Comparison of ENCODE assay signal across 8 cellular contexts in the genomic region with DNA sequence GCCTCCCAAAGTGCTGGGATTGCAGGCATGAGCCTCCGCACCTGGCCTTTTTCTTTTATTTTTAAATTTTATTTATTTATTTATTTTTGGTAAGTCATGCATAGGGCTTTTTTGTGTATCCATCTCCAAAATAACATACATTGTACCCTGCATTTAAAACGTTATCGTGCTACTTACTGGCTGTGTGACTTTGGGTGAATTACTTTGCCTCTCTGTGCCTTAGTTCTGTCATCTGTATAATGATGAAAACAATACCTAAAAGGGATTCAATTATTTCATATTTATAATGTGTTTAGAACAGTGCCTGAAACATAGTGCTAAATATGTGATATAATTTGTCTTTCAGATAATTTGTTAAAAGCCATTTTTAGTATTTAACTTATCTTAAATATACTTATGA.
"Had no signal": no experiment of that assay in that cellular context is flagged by ENCODE, and none has a peak within 500 bp of the region (broad histone marks: within the 10 kb centered on the region; RNA-seq: fewer than 3 reads in every experiment).

No MANE protein-coding gene starts in this region.

- ATAC-seq: GM12878 had no signal

- DNase-seq: GDM1, GF-D8 had no signal

- FAIRE-seq: G401.6, GM12878, GM12891, GM12892, GM18507, GM19239 had no signal

- H3K4me3 ChIP-seq: GM12878 had no signal
